In the genomic region with DNA sequence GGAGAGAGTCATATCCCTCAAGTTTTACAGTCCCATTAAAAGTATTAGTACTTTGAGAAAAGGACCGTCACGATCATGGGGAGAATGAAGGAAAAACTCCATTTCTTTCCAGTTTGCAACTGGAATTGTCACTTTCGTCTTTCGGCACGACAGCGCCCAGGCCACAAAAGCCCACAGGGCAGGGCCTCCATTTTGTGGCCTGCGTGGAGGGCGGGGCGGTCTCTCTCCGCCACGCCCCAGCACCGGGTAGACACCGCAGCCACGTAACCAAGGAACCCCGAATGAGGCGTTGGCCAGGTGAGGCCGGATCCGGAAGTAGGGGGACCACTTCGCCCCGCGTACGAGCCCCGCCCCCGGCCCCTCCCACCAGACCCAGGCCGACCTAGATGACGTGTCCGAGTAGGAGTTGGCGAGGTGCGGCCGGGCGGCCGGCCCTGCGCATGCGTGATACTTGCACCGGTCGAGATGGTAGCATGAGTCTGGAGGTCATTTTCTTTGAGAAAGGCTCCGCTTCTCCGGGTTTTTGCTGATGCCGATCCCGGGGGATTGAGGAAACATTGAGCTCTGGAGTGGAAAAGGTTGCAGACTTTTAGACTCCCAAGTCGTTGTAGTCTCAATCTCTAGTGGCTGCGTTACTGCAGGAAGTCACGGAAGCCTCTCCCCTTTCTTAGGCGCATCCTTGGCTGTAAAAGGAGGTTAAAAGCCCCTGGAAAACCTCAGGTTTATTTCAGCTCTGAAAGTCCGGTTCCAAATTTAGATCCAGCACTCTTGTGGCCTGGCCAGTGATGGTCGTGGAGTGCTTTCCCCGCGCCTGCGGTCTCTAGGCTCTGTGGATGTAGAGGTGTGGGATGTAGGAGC, we compare ENCODE assay signal across 8 cellular contexts. TPM values are rescaled to one million over a fixed set of nuclear protein-coding genes. Genes with fewer than 3 reads are reported as not detected.
DNase-seq lines count a peak whose midpoint lies in the region; ATAC-seq and TF ChIP-seq lines count a peak whose summit lies in the region.

No MANE protein-coding gene starts in this region.

- WGBS in lower leg skin, 2 donors = 3 to 5% methylated on average over 37 to 41 of the region's 49 CpGs

- H3K4me3 ChIP-seq in lower leg skin (ENCODE audit: low read depth, poor library complexity, severe bottlenecking) = peak overlapping the region; percentile 28

- peak overlapping the region; percentile 80 for H3K4me3 Mint-ChIP-seq in activated CD4-positive, alpha-beta memory T cell treated with anti-CD3 and anti-CD28 coated beads, Interleukin-2, amount 10 ng/mL, durations not matched to agents 7 days and 5 days

- no peaks in the 10 kb centered on the region for H3K9me3 Mint-ChIP-seq in activated CD4-positive, alpha-beta memory T cell treated with anti-CD3 and anti-CD28 coated beads, Interleukin-2, amount 10 ng/mL, durations not matched to agents 7 days and 5 days

- intact Hi-C loops in lower leg skin (cut with DNase I; ENCODE audit: low total_unique reads) = no loop called here

- POLR2A ChIA-PET in activated CD4-positive, alpha-beta memory T cell treated with anti-CD3 and anti-CD28 coated beads, Interleukin-2, amount 10 ng/mL, durations not matched to agents 7 days and 5 days (lab: Charles Lee) = interaction anchor here (1.0 to 5.6 kb wide), 2 partner anchors 32 to 299 kb away, joined by 4 to 26 read pairs; no protein-coding TSS in a partner anchor

- no peak for TF ChIP-seq POLR2A in lower leg skin (IDR thresholded peaks at IDR 0.05)

- H3K4me1 Mint-ChIP-seq in activated CD4-positive, alpha-beta memory T cell treated with anti-CD3 and anti-CD28 coated beads, Interleukin-2, amount 10 ng/mL, durations not matched to agents 7 days and 5 days = peaks cover 78% of the 10 kb centered on the region

- peaks cover 29% of the 10 kb centered on the region for H3K36me3 Mint-ChIP-seq in activated CD4-positive, alpha-beta memory T cell treated with anti-CD3 and anti-CD28 coated beads, Interleukin-2, amount 10 ng/mL, durations not matched to agents 7 days and 5 days (ENCODE audit: low read depth)

- no peaks in the 10 kb centered on the region for H3K27me3 Mint-ChIP-seq in activated CD4-positive, alpha-beta memory T cell treated with anti-CD3 and anti-CD28 coated beads, Interleukin-2, amount 10 ng/mL, durations not matched to agents 7 days and 5 days

- CTCF ChIA-PET in activated CD4-positive, alpha-beta memory T cell treated with anti-CD3 and anti-CD28 coated beads, Interleukin-2, amount 10 ng/mL, durations not matched to agents 7 days and 5 days (lab: Charles Lee) = interaction anchor here (0.6 kb wide), 1 partner anchor 36 kb away, joined by 3 read pairs; no protein-coding TSS in a partner anchor

- TF ChIP-seq CTCF in lower leg skin (IDR thresholded peaks at IDR 0.05) = no peak

- H3K27ac Mint-ChIP-seq in activated CD4-positive, alpha-beta memory T cell treated with anti-CD3 and anti-CD28 coated beads, Interleukin-2, amount 10 ng/mL, durations not matched to agents 7 days and 5 days = peak overlapping the region; percentile 99

- ATAC-seq in GM19397 (IDR thresholded peaks at IDR 0.05; ENCODE audit: unreplicated experiment) (peak; percentile 49), HG03565 (IDR thresholded peaks at IDR 0.05; ENCODE audit: unreplicated experiment) (peak; percentile 31)

- peak; percentile 95 for DNase-seq in CD1c-positive myeloid dendritic cell (ENCODE audit: extremely low spot score)
- peak; percentile 97 for DNase-seq in NCI-H82 treated with DMSO at 0.1 percent for 48 hours (lab: John Stamatoyannopoulos, UW; ENCODE audit: unreplicated experiment)
- peak; percentile 99 for DNase-seq in activated CD4-positive, alpha-beta memory T cell treated with anti-CD3 and anti-CD28 coated beads, Interleukin-2, amount 10 ng/mL, durations not matched to agents 7 days and 5 days
- DNase-seq in ecto neural progenitor cell (ENCODE audit: low spot score) = peak; percentile 98
- peak; percentile 97 to 99 for DNase-seq in lower leg skin (ENCODE audit: low spot score in 2 of 2)
- DNase-seq in stimulated activated CD4-positive, alpha-beta T cell treated with anti-CD3 and anti-CD28 coated beads, Interleukin-4, amount 100 ng/mL, for 4 hours = peak; percentile 93 to 94

RNA-seq across cellular contexts. Expression of gene TM9SF2, which starts 2.7 kb away (rescaled TPM):
- total RNA-seq in activated CD4-positive, alpha-beta memory T cell treated with anti-CD3 and anti-CD28 coated beads, Interleukin-2, amount 10 ng/mL, durations not matched to agents 7 days and 5 days = 10 to 100 TPM; 84.5 to 88.6 TPM
- total RNA-seq in lower leg skin = 100 to 1,000 TPM in 2 of 4 donors, 10 to 100 TPM in 2; 66.5 to 111 (median 88.0) TPM

Comparison
In these comparisons a context has a peak if more than half of its experiments do, and no peak if none do; other contexts are left out.
1. Peak in every context shown above with its lines: DNase-seq, ATAC-seq and H3K4me3 ChIP-seq.